In the genomic region with DNA sequence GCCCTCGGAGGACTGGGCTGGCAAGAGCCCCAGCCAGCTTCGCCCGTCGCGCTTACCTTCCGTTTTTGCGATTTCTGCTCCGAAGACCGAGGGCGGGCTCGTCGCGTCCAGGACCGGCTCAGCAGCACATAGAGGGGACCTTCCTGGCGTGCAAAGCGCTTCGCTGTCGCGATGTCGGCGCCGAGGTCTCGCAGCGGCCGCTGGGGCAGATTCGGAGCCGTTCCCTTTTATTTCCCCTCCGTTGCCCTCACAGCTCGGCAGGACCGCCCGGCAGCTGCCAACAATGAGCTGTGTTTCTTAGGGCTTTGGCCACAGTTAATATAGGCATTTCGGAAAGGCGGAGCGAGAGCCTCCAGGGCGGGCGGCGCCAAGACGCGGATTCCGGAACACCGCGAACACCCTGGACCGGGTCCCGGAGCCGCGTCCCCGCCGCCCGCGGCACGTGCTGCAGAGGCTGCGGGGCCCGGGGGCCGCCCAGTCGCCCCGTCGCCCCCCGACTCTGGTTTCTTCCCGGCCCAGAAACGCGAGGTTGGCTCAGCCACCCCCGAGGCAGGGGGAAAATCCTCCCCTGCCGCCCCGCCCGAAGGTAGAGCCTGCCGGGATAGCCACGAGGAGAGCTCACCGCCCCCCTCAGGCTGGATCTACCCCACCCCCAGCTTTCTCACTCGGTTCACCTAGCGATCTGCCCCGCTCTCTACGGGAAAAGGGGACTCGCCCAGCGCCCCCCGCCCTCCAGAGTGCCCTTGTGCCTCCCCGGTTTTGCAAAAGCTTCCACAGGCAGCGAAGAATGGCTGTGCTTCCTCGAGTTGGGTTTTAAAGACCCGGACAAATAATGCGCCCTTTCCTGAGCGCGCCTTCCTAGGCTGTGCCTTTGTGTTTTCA, we compare ENCODE assay signal across 8 cellular contexts. TPM values are rescaled to one million over a fixed set of nuclear protein-coding genes. Genes with fewer than 3 reads are reported as not detected.
A peak's percentile ranks its signal among the peaks of the same experiment; 100 is the strongest.
DNase-seq lines count a peak whose midpoint lies in the region; ATAC-seq and TF ChIP-seq lines count a peak whose summit lies in the region.

A gene with protein sequence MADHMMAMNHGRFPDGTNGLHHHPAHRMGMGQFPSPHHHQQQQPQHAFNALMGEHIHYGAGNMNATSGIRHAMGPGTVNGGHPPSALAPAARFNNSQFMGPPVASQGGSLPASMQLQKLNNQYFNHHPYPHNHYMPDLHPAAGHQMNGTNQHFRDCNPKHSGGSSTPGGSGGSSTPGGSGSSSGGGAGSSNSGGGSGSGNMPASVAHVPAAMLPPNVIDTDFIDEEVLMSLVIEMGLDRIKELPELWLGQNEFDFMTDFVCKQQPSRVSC (minus strand): TSS at position 292 of the 882 bp plus-strand sequence. CDS start 704 bp downstream, outside the sequence.

- peak within 1 kb of the TSS; percentile 77 for H3K4me3 ChIP-seq in lower leg skin (ENCODE audit: low read depth, poor library complexity, severe bottlenecking)

- intact Hi-C loops in lower leg skin (cut with DNase I; ENCODE audit: low total_unique reads) = no loop called here

- peak in 1 of 3 donors; percentile 7 for TF ChIP-seq CTCF in lower leg skin (IDR thresholded peaks at IDR 0.05)

- 1% methylated on average over 44 to 57 of the region's 82 CpGs for WGBS in lower leg skin, 2 donors

- DNase-seq in C1 segment of cervical spinal cord (lab: John Stamatoyannopoulos, UW) (peak; percentile 62 to 95 (median 86)), NCI-H774 (lab: John Stamatoyannopoulos, UW) (peak; percentile 95), dermis microvascular lymphatic vessel endothelial cell (ENCODE audit: low read depth in 2 of 2) (peak; percentile 92 to 96), lower leg skin (ENCODE audit: low spot score in 2 of 2) (peak; percentile 93 to 99)
- DNase-seq in activated CD4-positive, alpha-beta T cell treated with anti-CD3 and anti-CD28 coated beads, Interleukin-2, amount 50 U/mL, for 48 hours = peak; percentile 92
- peak; percentile 88 to 89 for DNase-seq in stimulated activated CD4-positive, alpha-beta T cell treated with anti-CD3 and anti-CD28 coated beads, Interleukin-4, amount 100 ng/mL, for 4 hours

- peak in 1 of 2 donors; percentile 94 for TF ChIP-seq POLR2A in lower leg skin (IDR thresholded peaks at IDR 0.05)

- ATAC-seq in GM19372 (IDR thresholded peaks at IDR 0.05; ENCODE audit: low read depth, unreplicated experiment) (peak; percentile 54), HG03521 (IDR thresholded peaks at IDR 0.05; ENCODE audit: unreplicated experiment) (peak; percentile 64)

RNA-seq across cellular contexts. Expression of the gene that starts here (rescaled TPM):
- total RNA-seq in dermis microvascular lymphatic vessel endothelial cell (12.6 and 16.3 TPM in 2 replicates), lower leg skin (100 to 1,000 TPM; 155 to 313 (median 257) TPM)

Comparison
In these comparisons a context has a peak if more than half of its experiments do, and no peak if none do; other contexts are left out.
1. Peak in every context shown above with its lines: DNase-seq, ATAC-seq and H3K4me3 ChIP-seq.